In genomic region chr6:88641178-88641903, GRCh38 we compare ENCODE assay signal across 12 cellular contexts.
DNase-seq lines count a peak whose midpoint lies in the region; ATAC-seq and TF ChIP-seq lines count a peak whose summit lies in the region.
"Had no signal": no experiment of that assay in that cellular context is flagged by ENCODE, and none has a peak within 500 bp of the region (broad histone marks: within the 10 kb centered on the region; RNA-seq: fewer than 3 reads in every experiment).

No MANE protein-coding gene starts in this region.

- POLR2A ChIA-PET in SK-N-SH (lab: Yijun Ruan, JAX): no interaction called here

- H3K27me3 Mint-ChIP-seq in activated naive CD4-positive, alpha-beta T cell treated with anti-CD3 and anti-CD28 coated beads for 36 hours (ENCODE audit: low read depth): no peaks in the 10 kb centered on the region
- no peaks in the 10 kb centered on the region for H3K27me3 Mint-ChIP-seq in stimulated activated naive CD8-positive, alpha-beta T cell treated with anti-CD3 and anti-CD28 coated beads, Interleukin-15, Interleukin-2, amounts not matched to agents 100 ng/mL and 50 ng/mL, for 24 hours

- WGBS in SK-N-SH (ENCODE audit: low lambda C conversion rate): 96% methylated on average over 7 of the region's 7 CpGs

- no peak for TF ChIP-seq EP300 in SK-N-SH (IDR thresholded peaks at IDR 0.05; ENCODE audit: borderline replicate concordance in 1 of 2, low read depth in 1 of 2, low read length in 1 of 2)

- ATAC-seq in HG02885 (IDR thresholded peaks at IDR 0.05; ENCODE audit: poor library complexity, unreplicated experiment): peak; percentile 95
- ATAC-seq: gastrocnemius medialis, right cardiac atrium had no signal

- no peaks in the 10 kb centered on the region for H3K9me3 Mint-ChIP-seq in activated naive CD4-positive, alpha-beta T cell treated with anti-CD3 and anti-CD28 coated beads for 36 hours
- no peaks in the 10 kb centered on the region for H3K9me3 Mint-ChIP-seq in stimulated activated naive CD8-positive, alpha-beta T cell treated with anti-CD3 and anti-CD28 coated beads, Interleukin-15, Interleukin-2, amounts not matched to agents 100 ng/mL and 50 ng/mL, for 24 hours
- H3K9me3 Mint-ChIP-seq: activated T-helper 1 cell treated with anti-CD3 and anti-CD28 coated beads, Interleukin-12 subunit alpha, Interleukin-12 subunit beta, Interleukin-2, Interleukin-4 antibody, amounts not matched to agents 30 ng/mL and 10 ng/mL and 1 ng/mL, durations not matched to agents 14 hours and 24 hours and 36 hours had no signal

- H3K9me3 ChIP-seq in SK-N-SH: no peaks in the 10 kb centered on the region
- H3K9me3 ChIP-seq: gastrocnemius medialis had no signal

- TF ChIP-seq CTCF in SK-N-SH (IDR thresholded peaks at IDR 0.05) (no peak), foreskin fibroblast (IDR thresholded peaks at IDR 0.05; ENCODE audit: low read depth, low read length) (no peak)

- no peak overlapping the region for H3K9ac ChIP-seq in SK-N-SH

- DNase-seq in activated naive CD4-positive, alpha-beta T cell treated with anti-CD3 and anti-CD28 coated beads for 36 hours: peak; percentile 19
- no peak for DNase-seq in activated naive CD4-positive, alpha-beta T cell (lab: John Stamatoyannopoulos, UW)
- DNase-seq in SK-N-SH (no peak), foreskin fibroblast (no peak), DMS53 (lab: John Stamatoyannopoulos, UW) (no peak), NOMO-1 treated with dmso at 0.1 percent for 144 hours (lab: John Stamatoyannopoulos, UW; ENCODE audit: unreplicated experiment) (no peak)
- DNase-seq: gastrocnemius medialis, OCI-M1, right cardiac atrium had no signal

- H3K4me3 ChIP-seq in SK-N-SH (ENCODE audit: low read depth in 2 of 2, low read length in 1 of 2): no peak overlapping the region
- H3K4me3 ChIP-seq in foreskin fibroblast (ENCODE audit: low read depth in 1 of 2, low read length in 2 of 2): no peak overlapping the region
- H3K4me3 ChIP-seq: gastrocnemius medialis had no signal

- no peak overlapping the region for H3K27ac ChIP-seq in SK-N-SH (ENCODE audit: low read depth in 2 of 2, low read length in 1 of 2)
- H3K27ac ChIP-seq: gastrocnemius medialis had no signal

- no peak overlapping the region for H3K4me2 ChIP-seq in SK-N-SH

- no peak overlapping the region for H2AFZ ChIP-seq in SK-N-SH (ENCODE audit: low read depth)

- no peaks in the 10 kb centered on the region for H3F3A ChIP-seq in SK-N-SH (replicated peaks; ENCODE audit: insufficient read depth)

- no peaks in the 10 kb centered on the region for H3K36me3 ChIP-seq in SK-N-SH (replicated peaks in 1 of 2; ENCODE audit: control insufficient read depth in 1 of 2, insufficient read depth in 2 of 2, low read length in 1 of 2)
- H3K36me3 ChIP-seq: gastrocnemius medialis had no signal

- H3K27me3 ChIP-seq in SK-N-SH (ENCODE audit: insufficient read depth): no peaks in the 10 kb centered on the region
- H3K27me3 ChIP-seq: gastrocnemius medialis had no signal

- CTCF ChIA-PET in activated naive CD4-positive, alpha-beta T cell treated with anti-CD3 and anti-CD28 coated beads for 36 hours (lab: Charles Lee): no interaction called here
- CTCF ChIA-PET in SK-N-SH (lab: Yijun Ruan, JAX): no interaction called here

- no peak for TF ChIP-seq RAD21 in SK-N-SH (IDR thresholded peaks at IDR 0.05; ENCODE audit: low read length)

- H3K27ac Mint-ChIP-seq in activated naive CD4-positive, alpha-beta T cell treated with anti-CD3 and anti-CD28 coated beads for 36 hours: peak overlapping the region; percentile 54
- peak overlapping the region; percentile 5 for H3K27ac Mint-ChIP-seq in stimulated activated naive CD8-positive, alpha-beta T cell treated with anti-CD3 and anti-CD28 coated beads, Interleukin-15, Interleukin-2, amounts not matched to agents 100 ng/mL and 50 ng/mL, for 24 hours
- H3K27ac Mint-ChIP-seq: activated T-helper 1 cell treated with anti-CD3 and anti-CD28 coated beads, Interleukin-12 subunit alpha, Interleukin-12 subunit beta, Interleukin-2, Interleukin-4 antibody, amounts not matched to agents 30 ng/mL and 10 ng/mL and 1 ng/mL, durations not matched to agents 14 hours and 24 hours and 36 hours had no signal

- H3K4me1 ChIP-seq in SK-N-SH (ENCODE audit: control insufficient read depth in 1 of 2, insufficient read depth in 2 of 2, low read depth in 1 of 2, low read length in 1 of 2): no peaks in the 10 kb centered on the region; a peak in 1 of 4 replicates
- H3K4me1 ChIP-seq: gastrocnemius medialis had no signal

- intact Hi-C loops in activated naive CD4-positive, alpha-beta T cell treated with anti-CD3 and anti-CD28 coated beads for 36 hours (cut with micrococcal nuclease): loop anchor here (5.0 kb wide), 1 partner anchor 136 kb away; no protein-coding TSS in a partner anchor

- H3K9me2 ChIP-seq in SK-N-SH: no peaks in the 10 kb centered on the region

- H4K20me1 ChIP-seq in SK-N-SH (ENCODE audit: insufficient read depth): no peaks in the 10 kb centered on the region

- peaks cover 13% of the 10 kb centered on the region; the same call in 1 of the 2 replicates for H3K79me2 ChIP-seq in SK-N-SH (ENCODE audit: insufficient read depth)

- H3K36me3 Mint-ChIP-seq in activated naive CD4-positive, alpha-beta T cell treated with anti-CD3 and anti-CD28 coated beads for 36 hours (ENCODE audit: low read depth): no peaks in the 10 kb centered on the region
- no peaks in the 10 kb centered on the region for H3K36me3 Mint-ChIP-seq in stimulated activated naive CD8-positive, alpha-beta T cell treated with anti-CD3 and anti-CD28 coated beads, Interleukin-15, Interleukin-2, amounts not matched to agents 100 ng/mL and 50 ng/mL, for 24 hours (ENCODE audit: low read depth)

- no peak overlapping the region for H3K4me3 Mint-ChIP-seq in activated naive CD4-positive, alpha-beta T cell treated with anti-CD3 and anti-CD28 coated beads for 36 hours
- H3K4me3 Mint-ChIP-seq in stimulated activated naive CD8-positive, alpha-beta T cell treated with anti-CD3 and anti-CD28 coated beads, Interleukin-15, Interleukin-2, amounts not matched to agents 100 ng/mL and 50 ng/mL, for 24 hours: no peak overlapping the region
- H3K4me3 Mint-ChIP-seq: activated T-helper 1 cell treated with anti-CD3 and anti-CD28 coated beads, Interleukin-12 subunit alpha, Interleukin-12 subunit beta, Interleukin-2, Interleukin-4 antibody, amounts not matched to agents 30 ng/mL and 10 ng/mL and 1 ng/mL, durations not matched to agents 14 hours and 24 hours and 36 hours had no signal

- peaks cover 14% of the 10 kb centered on the region for H3K4me1 Mint-ChIP-seq in activated naive CD4-positive, alpha-beta T cell treated with anti-CD3 and anti-CD28 coated beads for 36 hours (ENCODE audit: low read depth)
- peaks cover 31% of the 10 kb centered on the region for H3K4me1 Mint-ChIP-seq in stimulated activated naive CD8-positive, alpha-beta T cell treated with anti-CD3 and anti-CD28 coated beads, Interleukin-15, Interleukin-2, amounts not matched to agents 100 ng/mL and 50 ng/mL, for 24 hours (ENCODE audit: low read depth)

TF ChIP-seq in SK-N-SH, 30 proteins besides CTCF, POLR2A, EP300 and RAD21:
- TF ChIP-seq TCF12 (IDR thresholded peaks at IDR 0.05) (peak; percentile 36; the same call in 1 of the 2 replicates), EZH2phosphoT487 (IDR thresholded peaks at IDR 0.05; ENCODE audit: borderline replicate concordance, low read depth) (no peak)
